In the genomic region with DNA sequence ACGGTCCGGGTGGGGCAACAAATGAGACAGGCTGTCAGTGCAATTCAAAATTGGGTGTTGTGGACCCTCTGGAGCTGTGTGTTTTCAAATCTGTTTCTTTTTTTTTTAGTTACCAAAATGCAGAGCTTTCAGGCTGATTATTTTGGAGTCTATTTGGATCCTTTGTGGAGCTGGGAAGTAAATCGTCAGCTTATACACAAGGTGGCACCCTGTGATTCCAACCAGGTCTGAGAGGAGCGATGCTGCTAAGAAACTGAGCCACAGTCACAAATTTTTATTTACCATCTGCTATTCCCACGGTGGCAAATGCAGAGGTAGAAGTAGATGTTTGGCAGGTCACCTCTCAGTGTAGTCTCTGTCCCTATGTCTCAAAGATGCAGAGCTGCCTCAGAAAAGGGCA, we compare ENCODE assay signal across 15 cellular contexts. TPM values are rescaled to one million over a fixed set of nuclear protein-coding genes. Genes with fewer than 3 reads are reported as not detected.
A peak's percentile ranks its signal among the peaks of the same experiment; 100 is the strongest.
DNase-seq lines count a peak whose midpoint lies in the region; ATAC-seq, FAIRE-seq and TF ChIP-seq lines count a peak whose summit lies in the region.
"Had no signal": no experiment of that assay in that cellular context is flagged by ENCODE, and none has a peak within 500 bp of the region (broad histone marks: within the 10 kb centered on the region; RNA-seq: fewer than 3 reads in every experiment).

No MANE protein-coding gene starts in this region.

- H3K9ac ChIP-seq in HUES48 (ENCODE audit: low read depth, low read length) (no peak overlapping the region), kidney (ENCODE audit: low read length in 2 of 2) (no peak overlapping the region)

- intact Hi-C loops in kidney (cut with DNase I), result no loop called here

- peak; percentile 21 for DNase-seq in D341Med (ENCODE audit: low spot score)
- peak; percentile 45 to 57 for DNase-seq in cardiac fibroblast (ENCODE audit: low read depth in 2 of 2)
- DNase-seq in kidney, result no peak
- DNase-seq in activated naive CD4-positive, alpha-beta T cell treated with anti-CD3 and anti-CD28 coated beads, Interleukin-2, amount 50 U/mL, for 16 hours, result no peak
- no peak for DNase-seq in Kasumi-1 (lab: John Stamatoyannopoulos, UW)
- DNase-seq: activated gamma-delta T cell, COR-L47, NCI-H1417 treated with DMSO at 0.1 percent for 48 hours had no signal

- H3K9me3 ChIP-seq in HUES48 (ENCODE audit: control insufficient read depth, insufficient read depth, low read length) (no peaks in the 10 kb centered on the region), kidney (ENCODE audit: control insufficient read depth in 1 of 2, low read length in 2 of 2) (no peaks in the 10 kb centered on the region)
- H3K9me3 ChIP-seq: esophagus muscularis mucosa, neutrophil, tibial nerve had no signal

- no peak for FAIRE-seq in kidney (lab: Jason Lieb, UNC)
- FAIRE-seq: HTR-8/SVneo had no signal

- H3K4me1 ChIP-seq in HUES48 (ENCODE audit: control insufficient read depth, insufficient read depth, low read length), result peaks cover 25% of the 10 kb centered on the region
- H3K4me1 ChIP-seq in kidney (ENCODE audit: control insufficient read depth in 1 of 2, insufficient read depth in 1 of 2, low read depth in 1 of 2, low read length in 2 of 2), result peaks cover 2 to 7% of the 10 kb centered on the region in 2 donors

- TF ChIP-seq CTCF in cardiac fibroblast (IDR thresholded peaks at IDR 0.05; ENCODE audit: low read depth, low read length), result peak; percentile 15
- TF ChIP-seq CTCF in kidney (IDR thresholded peaks at IDR 0.05; ENCODE audit: borderline replicate concordance, extremely low read depth, insufficient read depth), result peak; percentile 21

- ATAC-seq in GM21737 (IDR thresholded peaks at IDR 0.05; ENCODE audit: unreplicated experiment), result no peak
- ATAC-seq in GM19328 (IDR thresholded peaks at IDR 0.05; ENCODE audit: unreplicated experiment), result no peak

- H3K27ac ChIP-seq in HUES48 (ENCODE audit: low read depth, low read length), result no peak overlapping the region
- no peak overlapping the region for H3K27ac ChIP-seq in kidney (ENCODE audit: low read depth in 2 of 2, low read length in 2 of 2)
- H3K27ac ChIP-seq: esophagus muscularis mucosa, neutrophil, tibial nerve had no signal

- no peaks in the 10 kb centered on the region for H3K27me3 ChIP-seq in HUES48 (ENCODE audit: control insufficient read depth, insufficient read depth, low read length)
- H3K27me3 ChIP-seq: esophagus muscularis mucosa, neutrophil, tibial nerve had no signal

- no peaks in the 10 kb centered on the region for H3K36me3 ChIP-seq in HUES48 (ENCODE audit: control insufficient read depth, insufficient read depth, low read length)
- no peaks in the 10 kb centered on the region for H3K36me3 ChIP-seq in kidney (ENCODE audit: control insufficient read depth in 1 of 2, insufficient read depth in 2 of 2, low read length in 2 of 2)
- H3K36me3 ChIP-seq: esophagus muscularis mucosa, neutrophil, tibial nerve had no signal

- H3K4me3 ChIP-seq in HUES48 (ENCODE audit: low read depth, low read length) (peak overlapping the region; percentile 7; the same call in 1 of the 2 replicates), cardiac fibroblast (replicated peaks in 1 of 2; ENCODE audit: low read depth in 2 of 2, low read length in 2 of 2) (no peak overlapping the region), kidney (ENCODE audit: low read length in 2 of 2) (no peak overlapping the region)
- H3K4me3 ChIP-seq: esophagus muscularis mucosa, tibial nerve had no signal

RNA-seq across cellular contexts. Expression of gene EPC2, which starts 3.8 kb away (rescaled TPM):
- 43.9 TPM for total RNA-seq in kidney
- 7.2 TPM for polyA plus RNA-seq in kidney (ENCODE audit: insufficient read depth, low read depth, low replicate concordance)

Comparison
In these comparisons a context has a peak if more than half of its experiments do, and no peak if none do; other contexts are left out.
1. DNase-seq: peak in D341Med (single experiment) and cardiac fibroblast (2 of 2); none in kidney (single experiment), activated naive CD4-positive, alpha-beta T cell treated with anti-CD3 and anti-CD28 coated beads, Interleukin-2, amount 50 U/mL, for 16 hours (single experiment) and Kasumi-1 (0 of 2).